Comparison of ENCODE assay signal across 1 cellular context in the genomic region with DNA sequence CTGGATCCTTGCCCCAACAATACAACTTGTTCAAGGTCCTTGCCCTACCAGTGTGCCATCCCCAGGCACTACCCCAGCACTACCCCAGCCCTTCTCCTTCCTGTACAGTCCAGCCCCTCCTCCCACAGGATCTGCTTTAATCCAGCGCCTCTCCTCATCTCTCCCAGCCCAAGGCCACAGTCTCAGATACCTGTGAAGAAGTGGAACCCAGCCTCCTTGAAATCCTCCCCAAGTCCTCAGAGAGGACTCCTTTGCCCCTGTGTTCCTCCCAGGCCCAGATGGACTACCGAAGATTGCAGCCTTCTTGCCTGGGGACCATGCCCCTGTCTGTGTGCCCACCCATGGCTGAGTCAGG.
TF ChIP-seq lines count a peak whose summit lies in the region.

No MANE protein-coding gene starts in this region.

TF ChIP-seq in H1, 55 proteins besides CTCF, POLR2A, EP300 and RAD21:
- TF ChIP-seq CTBP2 (IDR thresholded peaks at IDR 0.05; ENCODE audit: borderline replicate concordance, insufficient read depth, insufficient read length, low read length) = no peak
- TF ChIP-seq FOSL1 (IDR thresholded peaks at IDR 0.05; ENCODE audit: insufficient read depth, low read depth, low read length) = no peak
- TF ChIP-seq SIRT6 (IDR thresholded peaks at IDR 0.05; ENCODE audit: low read length) = no peak
- TF ChIP-seq GABPA (IDR thresholded peaks at IDR 0.05; ENCODE audit: borderline replicate concordance, insufficient read depth, low read length) = no peak
- no peak for TF ChIP-seq ATF2 (IDR thresholded peaks at IDR 0.05; ENCODE audit: low read length)
- TF ChIP-seq YY1 (IDR thresholded peaks at IDR 0.05; ENCODE audit: low read depth, low read length) = no peak
- TF ChIP-seq BACH1 (IDR thresholded peaks at IDR 0.05; ENCODE audit: low read length) = no peak
- no peak for TF ChIP-seq EZH2 (IDR thresholded peaks at IDR 0.05; ENCODE audit: low read depth, low read length, severe bottlenecking)
- no peak for TF ChIP-seq ASH2L (IDR thresholded peaks at IDR 0.05; ENCODE audit: low read length)
- TF ChIP-seq RBBP5 (IDR thresholded peaks at IDR 0.05; ENCODE audit: borderline replicate concordance, low read depth, low read length) = no peak
- TF ChIP-seq, protein P1, sequence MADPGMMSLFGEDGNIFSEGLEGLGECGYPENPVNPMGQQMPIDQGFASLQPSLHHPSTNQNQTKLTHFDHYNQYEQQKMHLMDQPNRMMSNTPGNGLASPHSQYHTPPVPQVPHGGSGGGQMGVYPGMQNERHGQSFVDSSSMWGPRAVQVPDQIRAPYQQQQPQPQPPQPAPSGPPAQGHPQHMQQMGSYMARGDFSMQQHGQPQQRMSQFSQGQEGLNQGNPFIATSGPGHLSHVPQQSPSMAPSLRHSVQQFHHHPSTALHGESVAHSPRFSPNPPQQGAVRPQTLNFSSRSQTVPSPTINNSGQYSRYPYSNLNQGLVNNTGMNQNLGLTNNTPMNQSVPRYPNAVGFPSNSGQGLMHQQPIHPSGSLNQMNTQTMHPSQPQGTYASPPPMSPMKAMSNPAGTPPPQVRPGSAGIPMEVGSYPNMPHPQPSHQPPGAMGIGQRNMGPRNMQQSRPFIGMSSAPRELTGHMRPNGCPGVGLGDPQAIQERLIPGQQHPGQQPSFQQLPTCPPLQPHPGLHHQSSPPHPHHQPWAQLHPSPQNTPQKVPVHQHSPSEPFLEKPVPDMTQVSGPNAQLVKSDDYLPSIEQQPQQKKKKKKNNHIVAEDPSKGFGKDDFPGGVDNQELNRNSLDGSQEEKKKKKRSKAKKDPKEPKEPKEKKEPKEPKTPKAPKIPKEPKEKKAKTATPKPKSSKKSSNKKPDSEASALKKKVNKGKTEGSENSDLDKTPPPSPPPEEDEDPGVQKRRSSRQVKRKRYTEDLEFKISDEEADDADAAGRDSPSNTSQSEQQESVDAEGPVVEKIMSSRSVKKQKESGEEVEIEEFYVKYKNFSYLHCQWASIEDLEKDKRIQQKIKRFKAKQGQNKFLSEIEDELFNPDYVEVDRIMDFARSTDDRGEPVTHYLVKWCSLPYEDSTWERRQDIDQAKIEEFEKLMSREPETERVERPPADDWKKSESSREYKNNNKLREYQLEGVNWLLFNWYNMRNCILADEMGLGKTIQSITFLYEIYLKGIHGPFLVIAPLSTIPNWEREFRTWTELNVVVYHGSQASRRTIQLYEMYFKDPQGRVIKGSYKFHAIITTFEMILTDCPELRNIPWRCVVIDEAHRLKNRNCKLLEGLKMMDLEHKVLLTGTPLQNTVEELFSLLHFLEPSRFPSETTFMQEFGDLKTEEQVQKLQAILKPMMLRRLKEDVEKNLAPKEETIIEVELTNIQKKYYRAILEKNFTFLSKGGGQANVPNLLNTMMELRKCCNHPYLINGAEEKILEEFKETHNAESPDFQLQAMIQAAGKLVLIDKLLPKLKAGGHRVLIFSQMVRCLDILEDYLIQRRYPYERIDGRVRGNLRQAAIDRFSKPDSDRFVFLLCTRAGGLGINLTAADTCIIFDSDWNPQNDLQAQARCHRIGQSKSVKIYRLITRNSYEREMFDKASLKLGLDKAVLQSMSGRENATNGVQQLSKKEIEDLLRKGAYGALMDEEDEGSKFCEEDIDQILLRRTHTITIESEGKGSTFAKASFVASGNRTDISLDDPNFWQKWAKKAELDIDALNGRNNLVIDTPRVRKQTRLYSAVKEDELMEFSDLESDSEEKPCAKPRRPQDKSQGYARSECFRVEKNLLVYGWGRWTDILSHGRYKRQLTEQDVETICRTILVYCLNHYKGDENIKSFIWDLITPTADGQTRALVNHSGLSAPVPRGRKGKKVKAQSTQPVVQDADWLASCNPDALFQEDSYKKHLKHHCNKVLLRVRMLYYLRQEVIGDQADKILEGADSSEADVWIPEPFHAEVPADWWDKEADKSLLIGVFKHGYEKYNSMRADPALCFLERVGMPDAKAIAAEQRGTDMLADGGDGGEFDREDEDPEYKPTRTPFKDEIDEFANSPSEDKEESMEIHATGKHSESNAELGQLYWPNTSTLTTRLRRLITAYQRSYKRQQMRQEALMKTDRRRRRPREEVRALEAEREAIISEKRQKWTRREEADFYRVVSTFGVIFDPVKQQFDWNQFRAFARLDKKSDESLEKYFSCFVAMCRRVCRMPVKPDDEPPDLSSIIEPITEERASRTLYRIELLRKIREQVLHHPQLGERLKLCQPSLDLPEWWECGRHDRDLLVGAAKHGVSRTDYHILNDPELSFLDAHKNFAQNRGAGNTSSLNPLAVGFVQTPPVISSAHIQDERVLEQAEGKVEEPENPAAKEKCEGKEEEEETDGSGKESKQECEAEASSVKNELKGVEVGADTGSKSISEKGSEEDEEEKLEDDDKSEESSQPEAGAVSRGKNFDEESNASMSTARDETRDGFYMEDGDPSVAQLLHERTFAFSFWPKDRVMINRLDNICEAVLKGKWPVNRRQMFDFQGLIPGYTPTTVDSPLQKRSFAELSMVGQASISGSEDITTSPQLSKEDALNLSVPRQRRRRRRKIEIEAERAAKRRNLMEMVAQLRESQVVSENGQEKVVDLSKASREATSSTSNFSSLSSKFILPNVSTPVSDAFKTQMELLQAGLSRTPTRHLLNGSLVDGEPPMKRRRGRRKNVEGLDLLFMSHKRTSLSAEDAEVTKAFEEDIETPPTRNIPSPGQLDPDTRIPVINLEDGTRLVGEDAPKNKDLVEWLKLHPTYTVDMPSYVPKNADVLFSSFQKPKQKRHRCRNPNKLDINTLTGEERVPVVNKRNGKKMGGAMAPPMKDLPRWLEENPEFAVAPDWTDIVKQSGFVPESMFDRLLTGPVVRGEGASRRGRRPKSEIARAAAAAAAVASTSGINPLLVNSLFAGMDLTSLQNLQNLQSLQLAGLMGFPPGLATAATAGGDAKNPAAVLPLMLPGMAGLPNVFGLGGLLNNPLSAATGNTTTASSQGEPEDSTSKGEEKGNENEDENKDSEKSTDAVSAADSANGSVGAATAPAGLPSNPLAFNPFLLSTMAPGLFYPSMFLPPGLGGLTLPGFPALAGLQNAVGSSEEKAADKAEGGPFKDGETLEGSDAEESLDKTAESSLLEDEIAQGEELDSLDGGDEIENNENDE (IDR thresholded peaks at IDR 0.05; ENCODE audit: insufficient replicate concordance, low read length) = no peak
- TF ChIP-seq CHD1 (IDR thresholded peaks at IDR 0.05; ENCODE audit: low read depth, low read length) = no peak
- no peak for TF ChIP-seq KDM1A (IDR thresholded peaks at IDR 0.05; ENCODE audit: borderline replicate concordance, low read length)
- TF ChIP-seq RFX5 (IDR thresholded peaks at IDR 0.05; ENCODE audit: borderline replicate concordance, low read depth, low read length) = no peak
- no peak for TF ChIP-seq SIX5 (IDR thresholded peaks at IDR 0.05; ENCODE audit: low read depth, low read length)
- TF ChIP-seq, protein P2, sequence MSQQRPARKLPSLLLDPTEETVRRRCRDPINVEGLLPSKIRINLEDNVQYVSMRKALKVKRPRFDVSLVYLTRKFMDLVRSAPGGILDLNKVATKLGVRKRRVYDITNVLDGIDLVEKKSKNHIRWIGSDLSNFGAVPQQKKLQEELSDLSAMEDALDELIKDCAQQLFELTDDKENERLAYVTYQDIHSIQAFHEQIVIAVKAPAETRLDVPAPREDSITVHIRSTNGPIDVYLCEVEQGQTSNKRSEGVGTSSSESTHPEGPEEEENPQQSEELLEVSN (IDR thresholded peaks at IDR 0.05) = no peak
- no peak for TF ChIP-seq SP4 (IDR thresholded peaks at IDR 0.05; ENCODE audit: low read length)
- TF ChIP-seq TCF12 (IDR thresholded peaks at IDR 0.05; ENCODE audit: low read depth, low read length) = no peak
- no peak for TF ChIP-seq RXRA (IDR thresholded peaks at IDR 0.05; ENCODE audit: insufficient read depth, low read depth, low read length)
- TF ChIP-seq BRCA1 (IDR thresholded peaks at IDR 0.05; ENCODE audit: low read depth, low read length) = no peak
